Comparison of ENCODE assay signal across 1 cellular context in genomic region chr5:142319105-142319504, GRCh38.
TF ChIP-seq lines count a peak whose summit lies in the region.

No MANE protein-coding gene starts in this region.

TF ChIP-seq in GM23338, 12 proteins besides CTCF, POLR2A, EP300 and RAD21 (continued from another document):
- no peak for TF ChIP-seq ZNF462 (CRISPR knock-in tag; IDR thresholded peaks at IDR 0.05)
- TF ChIP-seq, protein P1, sequence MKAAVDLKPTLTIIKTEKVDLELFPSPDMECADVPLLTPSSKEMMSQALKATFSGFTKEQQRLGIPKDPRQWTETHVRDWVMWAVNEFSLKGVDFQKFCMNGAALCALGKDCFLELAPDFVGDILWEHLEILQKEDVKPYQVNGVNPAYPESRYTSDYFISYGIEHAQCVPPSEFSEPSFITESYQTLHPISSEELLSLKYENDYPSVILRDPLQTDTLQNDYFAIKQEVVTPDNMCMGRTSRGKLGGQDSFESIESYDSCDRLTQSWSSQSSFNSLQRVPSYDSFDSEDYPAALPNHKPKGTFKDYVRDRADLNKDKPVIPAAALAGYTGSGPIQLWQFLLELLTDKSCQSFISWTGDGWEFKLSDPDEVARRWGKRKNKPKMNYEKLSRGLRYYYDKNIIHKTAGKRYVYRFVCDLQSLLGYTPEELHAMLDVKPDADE (IDR thresholded peaks at IDR 0.05) = no peak
TF ChIP-seq in GM23338: peak in this region for 0.
